In genomic region chr12:99131761-99132199, GRCh38 we compare ENCODE assay signal across 10 cellular contexts.
A peak's percentile ranks its signal among the peaks of the same experiment; 100 is the strongest.
DNase-seq lines count a peak whose midpoint lies in the region; ATAC-seq and TF ChIP-seq lines count a peak whose summit lies in the region.
"Had no signal": no experiment of that assay in that cellular context is flagged by ENCODE, and none has a peak within 500 bp of the region (broad histone marks: within the 10 kb centered on the region; RNA-seq: fewer than 3 reads in every experiment).

No MANE protein-coding gene starts in this region.

- ATAC-seq in HG02885 (IDR thresholded peaks at IDR 0.05; ENCODE audit: poor library complexity, unreplicated experiment) = peak; percentile 40
- no peak for ATAC-seq in CD4-positive, alpha-beta T cell (ENCODE audit: poor library complexity)
- no peak for ATAC-seq in GM21447 (IDR thresholded peaks at IDR 0.05; ENCODE audit: unreplicated experiment)

- CTCF ChIA-PET in Calu3 (lab: Charles Lee) = no interaction called here
- CTCF ChIA-PET in CD4-positive, alpha-beta T cell (lab: Charles Lee) = no interaction called here

- BruUV-seq in Calu3 (replicated peaks; lab: Mats Ljungman, UMichigan) = no TSS peak

- no peaks in the 10 kb centered on the region for H3K36me3 Mint-ChIP-seq in Calu3 (ENCODE audit: insufficient read depth, unreplicated experiment)
- H3K36me3 Mint-ChIP-seq in CD4-positive, alpha-beta T cell (ENCODE audit: low read depth) = no peaks in the 10 kb centered on the region

- intact Hi-C loops in Calu3 (cut with micrococcal nuclease; ENCODE audit: unreplicated experiment) = no loop called here
- intact Hi-C loops in CD4-positive, alpha-beta T cell (cut with DNase I, micrococcal nuclease) = no loop called here

- no peak overlapping the region for H3K4me3 Mint-ChIP-seq in Calu3 (ENCODE audit: low read depth, unreplicated experiment)
- no peak overlapping the region for H3K4me3 Mint-ChIP-seq in CD4-positive, alpha-beta T cell
- H3K4me3 Mint-ChIP-seq: central memory CD8-positive, alpha-beta T cell had no signal

- H3K9me3 Mint-ChIP-seq in Calu3 (ENCODE audit: low read depth, unreplicated experiment) = no peaks in the 10 kb centered on the region
- peaks cover 2% of the 10 kb centered on the region for H3K9me3 Mint-ChIP-seq in CD4-positive, alpha-beta T cell
- H3K9me3 Mint-ChIP-seq: central memory CD8-positive, alpha-beta T cell had no signal

- DNase-seq in GM12864 (ENCODE audit: low read depth) (peak; percentile 10), astrocyte of the spinal cord (ENCODE audit: low read depth, low spot score) (peak; percentile 83), Calu3 (no peak), kidney tubule cell (ENCODE audit: low spot score) (no peak)
- DNase-seq in CD4-positive, alpha-beta T cell = no peak
- DNase-seq: SW 1271 had no signal

- POLR2A ChIA-PET in CD4-positive, alpha-beta T cell (lab: Charles Lee) = no interaction called here

- H3K36me3 ChIP-seq in muscle layer of duodenum (ENCODE audit: control insufficient read depth in 1 of 2, insufficient read depth in 2 of 2, low read length in 2 of 2) = no peaks in the 10 kb centered on the region

- no peaks in the 10 kb centered on the region for H3K9me3 ChIP-seq in muscle layer of duodenum (ENCODE audit: control insufficient read depth in 1 of 2, low read length in 2 of 2)
- no peaks in the 10 kb centered on the region for H3K9me3 ChIP-seq in CD4-positive, alpha-beta T cell (ENCODE audit: control insufficient read depth, low read length)

- no peaks in the 10 kb centered on the region for H3K4me1 ChIP-seq in muscle layer of duodenum (ENCODE audit: control insufficient read depth in 1 of 2, insufficient read depth in 2 of 2, low read length in 2 of 2)

- H3K27ac ChIP-seq in muscle layer of duodenum (ENCODE audit: low read length) = peak overlapping the region; percentile 24
- H3K27ac ChIP-seq in CD4-positive, alpha-beta T cell (ENCODE audit: low read depth, low read length) = no peak overlapping the region

- H3K27ac Mint-ChIP-seq in Calu3 (ENCODE audit: unreplicated experiment) = no peak overlapping the region
- no peak overlapping the region for H3K27ac Mint-ChIP-seq in CD4-positive, alpha-beta T cell

- in situ Hi-C loops in astrocyte of the spinal cord (cut with HindIII; ENCODE audit: low sequenced_read_pairs) = no loop called here

- TF ChIP-seq CTCF in GM12864 (IDR thresholded peaks at IDR 0.05; ENCODE audit: low read depth, low read length, missing control alignments) (no peak), astrocyte of the spinal cord (IDR thresholded peaks at IDR 0.05; ENCODE audit: low read depth, low read length) (no peak), Calu3 (IDR thresholded peaks at IDR 0.05; ENCODE audit: unreplicated experiment) (no peak)
- TF ChIP-seq CTCF in CD4-positive, alpha-beta T cell (IDR thresholded peaks at IDR 0.05) = no peak

- no peaks in the 10 kb centered on the region for H3K4me1 Mint-ChIP-seq in Calu3 (ENCODE audit: low read depth, unreplicated experiment)
- H3K4me1 Mint-ChIP-seq in CD4-positive, alpha-beta T cell (ENCODE audit: low read depth) = no peaks in the 10 kb centered on the region
- H3K4me1 Mint-ChIP-seq: central memory CD8-positive, alpha-beta T cell had no signal

- H3K4me3 ChIP-seq in GM12864 (ENCODE audit: low read depth, low read length) (no peak overlapping the region; the same call in 1 of the 2 replicates), astrocyte of the spinal cord (ENCODE audit: low read depth, low read length) (no peak overlapping the region), muscle layer of duodenum (ENCODE audit: low read depth in 1 of 2, low read length in 2 of 2) (no peak overlapping the region)

- no peaks in the 10 kb centered on the region for H3K27me3 Mint-ChIP-seq in Calu3 (ENCODE audit: unreplicated experiment)
- H3K27me3 Mint-ChIP-seq in CD4-positive, alpha-beta T cell = no peaks in the 10 kb centered on the region
- H3K27me3 Mint-ChIP-seq: central memory CD8-positive, alpha-beta T cell had no signal

- H3K27me3 ChIP-seq in muscle layer of duodenum (ENCODE audit: low read depth, low read length) = no peaks in the 10 kb centered on the region
- no peaks in the 10 kb centered on the region for H3K27me3 ChIP-seq in CD4-positive, alpha-beta T cell (ENCODE audit: control insufficient read depth, insufficient read depth, low read length)

Comparison
In these comparisons a context has a peak if more than half of its experiments do, and no peak if none do; other contexts are left out.
1. DNase-seq: peak in GM12864 (single experiment) and astrocyte of the spinal cord (single experiment); none in Calu3 (single experiment), CD4-positive, alpha-beta T cell (0 of 10) and kidney tubule cell (single experiment).